ENCODE assay signal across 2 cellular contexts in the genomic region with DNA sequence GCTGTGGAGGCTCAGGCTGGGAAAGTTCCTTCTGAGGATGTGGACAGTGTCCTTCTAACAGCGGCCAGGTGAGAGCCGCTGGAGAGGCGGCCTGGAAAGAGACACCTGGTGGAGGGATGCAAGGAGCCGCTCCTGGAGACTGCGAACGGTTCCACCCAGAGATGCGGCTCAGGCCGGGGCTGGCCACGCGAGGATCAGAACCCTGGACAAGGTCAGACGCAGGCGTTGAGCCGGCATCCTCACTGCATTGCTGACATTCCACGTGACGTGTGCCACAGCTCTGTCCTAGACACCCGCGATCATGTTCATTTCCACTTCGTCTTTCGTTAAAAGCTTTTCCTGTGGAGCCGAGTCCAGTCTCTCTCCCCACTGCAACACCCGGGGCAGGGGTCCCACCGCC.
A peak's percentile ranks its signal among the peaks of the same experiment; 100 is the strongest.
TF ChIP-seq lines count a peak whose summit lies in the region.

No MANE protein-coding gene starts in this region.

TF ChIP-seq in SK-N-SH, 30 proteins besides CTCF, POLR2A, EP300 and RAD21:
- TF ChIP-seq TCF12 (IDR thresholded peaks at IDR 0.05), result no peak
- TF ChIP-seq FOXM1 (IDR thresholded peaks at IDR 0.05; ENCODE audit: low read depth), result no peak
- no peak for TF ChIP-seq MXI1 (IDR thresholded peaks at IDR 0.05; ENCODE audit: low read depth, low read length)
- TF ChIP-seq, protein P1, sequence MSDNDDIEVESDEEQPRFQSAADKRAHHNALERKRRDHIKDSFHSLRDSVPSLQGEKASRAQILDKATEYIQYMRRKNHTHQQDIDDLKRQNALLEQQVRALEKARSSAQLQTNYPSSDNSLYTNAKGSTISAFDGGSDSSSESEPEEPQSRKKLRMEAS (IDR thresholded peaks at IDR 0.05; ENCODE audit: low read depth), result no peak
- TF ChIP-seq, protein P2, sequence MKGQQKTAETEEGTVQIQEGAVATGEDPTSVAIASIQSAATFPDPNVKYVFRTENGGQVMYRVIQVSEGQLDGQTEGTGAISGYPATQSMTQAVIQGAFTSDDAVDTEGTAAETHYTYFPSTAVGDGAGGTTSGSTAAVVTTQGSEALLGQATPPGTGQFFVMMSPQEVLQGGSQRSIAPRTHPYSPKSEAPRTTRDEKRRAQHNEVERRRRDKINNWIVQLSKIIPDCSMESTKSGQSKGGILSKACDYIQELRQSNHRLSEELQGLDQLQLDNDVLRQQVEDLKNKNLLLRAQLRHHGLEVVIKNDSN (IDR thresholded peaks at IDR 0.05; ENCODE audit: borderline replicate concordance, low read depth), result no peak
- TF ChIP-seq TEAD4 (IDR thresholded peaks at IDR 0.05; ENCODE audit: borderline replicate concordance, insufficient read depth), result no peak
- TF ChIP-seq GATA2 (CRISPR knock-in tag; IDR thresholded peaks at IDR 0.05), result no peak
- peak; percentile 70; the same call in 1 of the 2 replicates for TF ChIP-seq REST (IDR thresholded peaks at IDR 0.05; ENCODE audit: low read depth, low read length)

TF ChIP-seq in SK-N-SH treated with all-trans-retinoic acid at 6 μM for 48 hours, 23 proteins besides CTCF, POLR2A, EP300 and RAD21:
- TF ChIP-seq ZFP30 (CRISPR knock-in tag; IDR thresholded peaks at IDR 0.05) (no peak), TCF4 (CRISPR knock-in tag; IDR thresholded peaks at IDR 0.05; ENCODE audit: borderline replicate concordance) (no peak), ZNF70 (CRISPR knock-in tag; IDR thresholded peaks at IDR 0.05) (no peak), SNAI2 (CRISPR knock-in tag; IDR thresholded peaks at IDR 0.05) (no peak)
- TF ChIP-seq, protein P3, sequence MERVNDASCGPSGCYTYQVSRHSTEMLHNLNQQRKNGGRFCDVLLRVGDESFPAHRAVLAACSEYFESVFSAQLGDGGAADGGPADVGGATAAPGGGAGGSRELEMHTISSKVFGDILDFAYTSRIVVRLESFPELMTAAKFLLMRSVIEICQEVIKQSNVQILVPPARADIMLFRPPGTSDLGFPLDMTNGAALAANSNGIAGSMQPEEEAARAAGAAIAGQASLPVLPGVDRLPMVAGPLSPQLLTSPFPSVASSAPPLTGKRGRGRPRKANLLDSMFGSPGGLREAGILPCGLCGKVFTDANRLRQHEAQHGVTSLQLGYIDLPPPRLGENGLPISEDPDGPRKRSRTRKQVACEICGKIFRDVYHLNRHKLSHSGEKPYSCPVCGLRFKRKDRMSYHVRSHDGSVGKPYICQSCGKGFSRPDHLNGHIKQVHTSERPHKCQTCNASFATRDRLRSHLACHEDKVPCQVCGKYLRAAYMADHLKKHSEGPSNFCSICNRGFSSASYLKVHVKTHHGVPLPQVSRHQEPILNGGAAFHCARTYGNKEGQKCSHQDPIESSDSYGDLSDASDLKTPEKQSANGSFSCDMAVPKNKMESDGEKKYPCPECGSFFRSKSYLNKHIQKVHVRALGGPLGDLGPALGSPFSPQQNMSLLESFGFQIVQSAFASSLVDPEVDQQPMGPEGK (CRISPR knock-in tag; IDR thresholded peaks at IDR 0.05; ENCODE audit: borderline replicate concordance), result no peak
